Comparison of ENCODE assay signal across 8 cellular contexts in the genomic region with DNA sequence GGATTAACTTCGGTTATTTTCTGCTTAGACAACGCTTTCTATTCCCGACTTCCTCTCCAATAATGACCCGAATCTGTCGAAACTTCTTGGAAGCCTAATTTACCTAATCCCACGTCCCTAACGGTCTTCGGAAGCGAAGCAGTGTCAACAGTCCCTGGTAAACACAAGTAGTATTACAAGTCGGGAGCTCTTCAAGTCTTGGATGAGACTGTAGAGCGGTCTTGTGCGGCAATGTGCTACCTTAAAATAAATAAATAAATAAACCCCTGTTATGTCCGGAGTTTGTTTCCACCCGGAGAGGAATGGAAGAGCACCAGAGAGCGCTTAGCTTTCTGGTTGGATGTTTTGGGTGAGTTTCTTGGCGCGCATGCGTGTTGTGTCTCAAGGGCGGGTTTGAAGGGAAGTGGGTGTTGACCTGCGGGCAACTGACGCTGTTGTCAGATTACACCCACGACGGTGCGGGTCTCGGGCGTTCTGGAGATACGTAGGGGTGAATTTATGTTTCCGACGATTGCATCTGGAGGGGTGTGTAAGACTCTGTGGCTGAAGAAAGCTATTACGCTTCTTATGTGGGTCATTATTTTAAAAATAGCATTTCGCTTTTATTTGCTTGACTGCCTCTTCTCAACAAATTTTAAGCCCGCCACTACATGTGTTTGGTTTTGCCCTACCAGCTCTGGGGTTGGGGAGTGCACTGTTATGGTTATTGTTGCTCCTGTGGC. TPM values are rescaled to one million over a fixed set of nuclear protein-coding genes. Genes with fewer than 3 reads are reported as not detected.
DNase-seq lines count a peak whose midpoint lies in the region; ATAC-seq and TF ChIP-seq lines count a peak whose summit lies in the region.

Gene KIAA0586 (plus strand): TSS at position 431 of the 722 bp plus-strand sequence. CDS start 546 bp downstream, outside the sequence.
A gene with protein sequence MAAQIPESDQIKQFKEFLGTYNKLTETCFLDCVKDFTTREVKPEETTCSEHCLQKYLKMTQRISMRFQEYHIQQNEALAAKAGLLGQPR (minus strand): TSS at position 243 of the 722 bp plus-strand sequence. CDS start 15,586 bp downstream, outside the sequence.

- peak within 1 kb of the TSS; percentile 79 for H3K4me3 Mint-ChIP-seq in activated CD4-positive, alpha-beta T cell treated with anti-CD3 and anti-CD28 coated beads, Interleukin-2, amount 10 ng/mL, durations not matched to agents 24 days and 14 days

- H3K4me3 ChIP-seq in BJ (ENCODE audit: low read depth, low read length) (peak within 1 kb of the TSS; percentile 94), coronary artery (peak within 1 kb of the TSS; percentile 96)

- DNase-seq in BJ (ENCODE audit: low read depth) (peak; percentile 87), NCI-H526 treated with DMSO at 0.1 percent for 48 hours (lab: John Stamatoyannopoulos, UW) (peak; percentile 97), coronary artery (ENCODE audit: low spot score) (peak; percentile 97), left colon (peak; percentile 96 to 97)
- peak; percentile 98 for DNase-seq in activated CD4-positive, alpha-beta T cell treated with anti-CD3 and anti-CD28 coated beads, Interleukin-2, amount 10 ng/mL, durations not matched to agents 24 days and 14 days
- peak; percentile 98 for DNase-seq in stimulated activated CD4-positive, alpha-beta T cell treated with anti-CD3 and anti-CD28 coated beads, Interleukin-1b, Interleukin-23, amount 100 ng/mL, for 48 hours

- peak within 1 kb of the TSS; percentile 94 for H3K27ac Mint-ChIP-seq in activated CD4-positive, alpha-beta T cell treated with anti-CD3 and anti-CD28 coated beads, Interleukin-2, amount 10 ng/mL, durations not matched to agents 24 days and 14 days

- H3K36me3 ChIP-seq in BJ (ENCODE audit: control insufficient read depth, insufficient read depth, low read length): no peaks in the 10 kb centered on the region

- H3K27me3 ChIP-seq in BJ (ENCODE audit: control insufficient read depth, insufficient read depth, low read length): no peaks in the 10 kb centered on the region

- H3K36me3 Mint-ChIP-seq in activated CD4-positive, alpha-beta T cell treated with anti-CD3 and anti-CD28 coated beads, Interleukin-2, amount 10 ng/mL, durations not matched to agents 24 days and 14 days (ENCODE audit: low read depth): peaks cover 26% of the 10 kb centered on the region

- CTCF ChIA-PET in BJ (lab: Yijun Ruan, JAX): interaction anchor here (0.6 to 0.9 kb wide), 3 partner anchors 31 to 1143 kb away, joined by 3 read pairs; no protein-coding TSS in a partner anchor

- no peaks in the 10 kb centered on the region for H3K9me3 Mint-ChIP-seq in activated CD4-positive, alpha-beta T cell treated with anti-CD3 and anti-CD28 coated beads, Interleukin-2, amount 10 ng/mL, durations not matched to agents 24 days and 14 days

- peak within 1 kb of the TSS; percentile 89 for H3K27ac ChIP-seq in coronary artery

- POLR2A ChIA-PET in BJ (lab: Charles Lee): no interaction called here

- intact Hi-C loops in activated CD4-positive, alpha-beta T cell treated with anti-CD3 and anti-CD28 coated beads, Interleukin-2, amount 10 ng/mL, durations not matched to agents 24 days and 14 days (cut with micrococcal nuclease): loop anchor here (1.0 to 5.0 kb wide), 7 partner anchors 31 to 1057 kb away; partner anchors contain the start of genes DAAM1, DACT1, JKAMP and L3HYPDH
- intact Hi-C loops in left colon (cut with DNase I, micrococcal nuclease): no loop called here

- peaks cover 2% of the 10 kb centered on the region for H3K27me3 Mint-ChIP-seq in activated CD4-positive, alpha-beta T cell treated with anti-CD3 and anti-CD28 coated beads, Interleukin-2, amount 10 ng/mL, durations not matched to agents 24 days and 14 days

- peak; percentile 93 for ATAC-seq in GM19324 (IDR thresholded peaks at IDR 0.05; ENCODE audit: low FRiP score, unreplicated experiment)
- ATAC-seq in HG03469 (IDR thresholded peaks at IDR 0.05; ENCODE audit: unreplicated experiment): peak; percentile 68
- peak; percentile 96 for ATAC-seq in left colon

- H3K4me1 Mint-ChIP-seq in activated CD4-positive, alpha-beta T cell treated with anti-CD3 and anti-CD28 coated beads, Interleukin-2, amount 10 ng/mL, durations not matched to agents 24 days and 14 days: peaks cover 31% of the 10 kb centered on the region

- TF ChIP-seq CTCF in BJ (IDR thresholded peaks at IDR 0.05; ENCODE audit: insufficient read depth, low read depth, low read length) (no peak), coronary artery (IDR thresholded peaks at IDR 0.05) (no peak)

RNA-seq across cellular contexts. Expression of gene KIAA0586, which starts in this region (rescaled TPM):
- polyA plus RNA-seq in BJ (2011; rRNA removed): 9.4 and 13.1 TPM in 2 replicates
- polyA minus RNA-seq in BJ (2011; rRNA and poly(A)+ RNA removed): 14.9 TPM in 2 replicates
- total RNA-seq in activated CD4-positive, alpha-beta T cell treated with anti-CD3 and anti-CD28 coated beads, Interleukin-2, amount 10 ng/mL, durations not matched to agents 24 days and 14 days: 19.8 and 20.9 TPM in 2 replicates
- 10 to 100 TPM; 13.1 to 13.6 TPM for total RNA-seq in left colon

RNA-seq across cellular contexts. Expression of the second gene that starts in this region (rescaled TPM):
- polyA plus RNA-seq in BJ (2011; rRNA removed): 20.0 and 21.5 TPM in 2 replicates
- polyA minus RNA-seq in BJ (2011; rRNA and poly(A)+ RNA removed): 12.8 and 20.5 TPM in 2 replicates
- total RNA-seq in activated CD4-positive, alpha-beta T cell treated with anti-CD3 and anti-CD28 coated beads, Interleukin-2, amount 10 ng/mL, durations not matched to agents 24 days and 14 days: 67.7 and 71.8 TPM in 2 replicates
- total RNA-seq in left colon: 10 to 100 TPM; 22.8 to 25.5 TPM

Comparison
In these comparisons a context has a peak if more than half of its experiments do, and no peak if none do; other contexts are left out.
1. Peak in every context shown above with its lines: DNase-seq, ATAC-seq, H3K4me3 ChIP-seq and H3K27ac ChIP-seq.